Comparison of ENCODE assay signal across 28 cellular contexts in the genomic region with DNA sequence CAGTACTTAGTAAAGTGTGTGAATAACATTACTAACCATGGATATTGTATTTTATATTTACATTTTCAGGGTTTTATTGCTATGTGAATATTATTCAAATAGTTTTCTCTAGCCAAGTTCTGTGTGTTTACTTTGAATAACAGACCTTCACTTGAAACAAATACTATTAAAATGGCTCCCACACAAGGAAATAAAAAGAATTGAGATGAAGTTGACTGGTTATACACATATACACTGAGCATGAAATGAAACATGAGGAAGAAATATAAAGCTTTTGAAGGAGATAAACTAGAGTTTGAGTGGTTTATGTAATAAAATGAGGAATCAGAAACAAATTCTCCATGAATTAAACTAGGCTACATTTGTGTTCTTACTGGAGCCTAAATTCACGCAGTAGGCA.
"Had no signal": no experiment of that assay in that cellular context is flagged by ENCODE, and none has a peak within 500 bp of the region (broad histone marks: within the 10 kb centered on the region; RNA-seq: fewer than 3 reads in every experiment).

No MANE protein-coding gene starts in this region.

- H3K27ac ChIP-seq: neural progenitor cell, ovary, parathyroid adenoma, psoas muscle, right lobe of liver, sigmoid colon, spleen, suprapubic skin, testis, tibial artery, transverse colon, upper lobe of right lung, uterus had no signal

- H3K4me3 ChIP-seq: neural progenitor cell, ovary, psoas muscle, right lobe of liver, sigmoid colon, smooth muscle cell, spleen, suprapubic skin, testis, tibial artery, transverse colon, upper lobe of right lung, uterus had no signal

- DNase-seq: natural killer cell; occipital lobe; ovary; posterior cingulate gyrus; psoas muscle; right cardiac atrium; right lobe of liver; sigmoid colon; spleen; stimulated activated CD4-positive, alpha-beta T cell treated with anti-CD3 and anti-CD28 coated beads, Interleukin-12 subunit alpha, Interleukin-12 subunit beta, amount 100 ng/mL, for 4 hours; stimulated activated CD4-positive, alpha-beta T cell treated with anti-CD3 and anti-CD28 coated beads, Interleukin-1b, Interleukin-23, amount 100 ng/mL, for 48 hours; stimulated activated CD4-positive, alpha-beta T cell treated with anti-CD3 and anti-CD28 coated beads, Interleukin-4, amount 100 ng/mL, for 1 hour; stimulated activated CD4-positive, alpha-beta T cell treated with anti-CD3 and anti-CD28 coated beads, Interleukin-4, amount 100 ng/mL, for 4 hours; stimulated activated CD8-positive, alpha-beta memory T cell treated with anti-CD3 and anti-CD28 coated beads, Interleukin-4, amount 100 ng/mL, for 48 hours; stimulated activated naive CD4-positive, alpha-beta T cell; stimulated activated naive CD8-positive, alpha-beta T cell treated with anti-CD3 and anti-CD28 coated beads, Interleukin-15, amount 100 ng/mL, for 72 hours; stimulated activated naive CD8-positive, alpha-beta T cell treated with anti-CD3 and anti-CD28 coated beads, Interleukin-15, Interleukin-2, amounts not matched to agents 100 U/mL and 50 U/mL, for 24 hours; substantia nigra; testis; tibial artery; transverse colon; upper lobe of right lung; uterus had no signal

- H3K27me3 ChIP-seq: neural progenitor cell, ovary, right lobe of liver, sigmoid colon, spleen, suprapubic skin, testis, tibial artery, transverse colon, upper lobe of right lung, uterus had no signal

- H2AFZ ChIP-seq: neural progenitor cell, parathyroid adenoma had no signal

- H3K79me2 ChIP-seq: parathyroid adenoma had no signal

- H3K4me2 ChIP-seq: neural progenitor cell, smooth muscle cell had no signal

- ATAC-seq: natural killer cell; psoas muscle; right cardiac atrium; right lobe of liver; stimulated activated memory B cell treated with anti-CD40 and anti-IgM and Interleukin-4, amounts not matched to agents 10 μg/mL and 1 μg/mL and 100 μg/mL, for 72 hours; stimulated activated naive CD8-positive, alpha-beta T cell treated with anti-CD3 and anti-CD28 coated beads, Interleukin-15, amount 100 ng/mL, for 72 hours; stimulated activated naive CD8-positive, alpha-beta T cell treated with anti-CD3 and anti-CD28 coated beads, Interleukin-15, Interleukin-2, amounts not matched to agents 100 U/mL and 50 U/mL, for 24 hours; upper lobe of right lung had no signal

- H3K9me3 ChIP-seq: ovary, psoas muscle, right lobe of liver, sigmoid colon, spleen, suprapubic skin, testis, tibial artery, transverse colon, upper lobe of right lung, uterus had no signal

- H3K4me1 ChIP-seq: neural progenitor cell, parathyroid adenoma, psoas muscle, right lobe of liver, sigmoid colon, spleen, suprapubic skin, testis, tibial artery, transverse colon, upper lobe of right lung, uterus had no signal

- H3K36me3 ChIP-seq: neural progenitor cell, ovary, right lobe of liver, sigmoid colon, spleen, suprapubic skin, tibial artery, transverse colon, upper lobe of right lung, uterus had no signal

- H3K9ac ChIP-seq: neural progenitor cell, parathyroid adenoma had no signal
